ENCODE assay signal across 8 cellular contexts in genomic region chr22:37905534-37906363, GRCh38. TPM values are rescaled to one million over a fixed set of nuclear protein-coding genes. Genes with fewer than 3 reads are reported as not detected.
A peak's percentile ranks its signal among the peaks of the same experiment; 100 is the strongest.
DNase-seq lines count a peak whose midpoint lies in the region; ATAC-seq and TF ChIP-seq lines count a peak whose summit lies in the region.

Gene MICALL1 (plus strand): TSS chr22:37906297. CDS start chr22:37906423, 126 bp downstream.

- H3K9ac ChIP-seq in endodermal cell (ENCODE audit: extremely low read depth, low read length, poor library complexity, severe bottlenecking) = peak within 1 kb of the TSS; percentile 38

- peak; percentile 84 for ATAC-seq in HG02885 (IDR thresholded peaks at IDR 0.05; ENCODE audit: poor library complexity, unreplicated experiment)

- H3K27me3 Mint-ChIP-seq in endodermal cell (ENCODE audit: insufficient read depth) (peaks cover 9% of the 10 kb centered on the region), mesothelial cell of epicardium (ENCODE audit: low read depth) (no peaks in the 10 kb centered on the region)

- H3K36me3 Mint-ChIP-seq in endodermal cell (ENCODE audit: low read depth) = peaks cover 5% of the 10 kb centered on the region
- peaks cover 3% of the 10 kb centered on the region for H3K36me3 Mint-ChIP-seq in mesothelial cell of epicardium

- H3K27me3 ChIP-seq in endodermal cell (ENCODE audit: control insufficient read depth, insufficient read depth, low read length, poor library complexity, severe bottlenecking) = no peaks in the 10 kb centered on the region

- DNase-seq in NCI-H345 (lab: John Stamatoyannopoulos, UW) (peak; percentile 29), NCI-H345 treated with DMSO at 0.1 percent for 48 hours (lab: John Stamatoyannopoulos, UW; ENCODE audit: unreplicated experiment) (no peak), NCI-H510A treated with DMSO at 0.1 percent for 48 hours (lab: John Stamatoyannopoulos, UW) (peak; percentile 15), endodermal cell (peak; percentile 85), mesothelial cell of epicardium (ENCODE audit: low spot score in 2 of 2, unreplicated experiment in 2 of 2) (peak; percentile 44 to 68)
- DNase-seq in activated CD8-positive, alpha-beta memory T cell treated with anti-CD3 and anti-CD28 coated beads for 24 hours = peak; percentile 84
- DNase-seq in stimulated activated CD8-positive, alpha-beta memory T cell treated with anti-CD3 and anti-CD28 coated beads, Interleukin-2, amount 100 ng/mL, for 48 hours (ENCODE audit: low read depth in 2 of 2) = peak; percentile 45 to 61

- H3K9me3 ChIP-seq in endodermal cell (ENCODE audit: control insufficient read depth, low read length) = no peaks in the 10 kb centered on the region

- H3K4me1 ChIP-seq in endodermal cell (ENCODE audit: control insufficient read depth, insufficient read depth, low read length) = peaks cover 5% of the 10 kb centered on the region

- H3K4me3 Mint-ChIP-seq in endodermal cell (peak within 1 kb of the TSS; percentile 75), mesothelial cell of epicardium (peak within 1 kb of the TSS; percentile 82)

- peaks cover 27% of the 10 kb centered on the region for H3K4me1 Mint-ChIP-seq in endodermal cell
- peaks cover 33% of the 10 kb centered on the region for H3K4me1 Mint-ChIP-seq in mesothelial cell of epicardium

- no peaks in the 10 kb centered on the region for H3K36me3 ChIP-seq in endodermal cell (ENCODE audit: control insufficient read depth, insufficient read depth, low read length)

- H3K9me3 Mint-ChIP-seq in endodermal cell = no peaks in the 10 kb centered on the region
- no peaks in the 10 kb centered on the region for H3K9me3 Mint-ChIP-seq in mesothelial cell of epicardium

- TF ChIP-seq CTCF in endodermal cell (conservative IDR thresholded peaks at IDR 0.05) (peak; percentile 49), mesothelial cell of epicardium (IDR thresholded peaks at IDR 0.05; ENCODE audit: unreplicated experiment) (no peak)

- H3K27ac Mint-ChIP-seq in endodermal cell (peak within 1 kb of the TSS; percentile 76), mesothelial cell of epicardium (peak within 1 kb of the TSS; percentile 90)

- 2 to 9% methylated on average over 9 to 90 of the region's 90 CpGs for WGBS in endodermal cell (ENCODE audit: insufficient coverage in 1 of 2, insufficient read length in 1 of 2), 2 experiments

- peak within 1 kb of the TSS; percentile 82 for H3K4me3 ChIP-seq in endodermal cell (ENCODE audit: low read length)

- H3K27ac ChIP-seq in endodermal cell (ENCODE audit: low read depth, low read length) = peak within 1 kb of the TSS; percentile 63

RNA-seq across cellular contexts. Expression of gene MICALL1, which starts in this region (rescaled TPM):
- total RNA-seq in endodermal cell = 10 to 100 TPM; 33.5 to 36.6 TPM
- polyA plus RNA-seq in endodermal cell (2013, experiment 1 of 2) = 28.1 TPM
- polyA plus RNA-seq in endodermal cell (2013, experiment 2 of 2) = 24.7 TPM
- 47.2 to 51.7 TPM (median 48.2 TPM) in 3 replicates for total RNA-seq in mesothelial cell of epicardium
